ENCODE assay signal across 13 cellular contexts in the genomic region with DNA sequence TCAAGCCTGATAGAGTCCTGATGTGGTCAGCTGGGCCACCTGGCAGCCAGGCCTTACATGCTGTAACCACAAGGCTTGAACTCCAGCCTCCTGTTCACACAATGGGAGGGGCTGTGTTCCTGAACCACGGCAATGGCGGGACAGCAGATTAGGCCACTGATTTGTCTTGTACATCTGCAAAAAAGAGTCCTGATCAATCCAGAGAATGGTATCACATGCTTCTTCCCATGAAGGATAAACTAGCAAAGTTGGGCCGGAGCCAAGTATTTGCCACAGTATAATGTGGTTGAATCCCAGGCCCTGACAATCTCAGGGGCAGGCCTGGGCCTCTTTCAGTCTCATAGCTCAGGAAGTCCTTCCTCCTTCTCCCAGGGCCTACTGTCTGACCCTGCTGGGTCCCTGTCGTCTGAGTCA.
DNase-seq lines count a peak whose midpoint lies in the region; ATAC-seq and TF ChIP-seq lines count a peak whose summit lies in the region.
"Had no signal": no experiment of that assay in that cellular context is flagged by ENCODE, and none has a peak within 500 bp of the region (broad histone marks: within the 10 kb centered on the region; RNA-seq: fewer than 3 reads in every experiment).

No MANE protein-coding gene starts in this region.

- intact Hi-C loops in activated CD4-positive, alpha-beta T cell treated with anti-CD3 and anti-CD28 coated beads for 36 hours (cut with DNase I, micrococcal nuclease), result no loop called here
- intact Hi-C loops in transverse colon (cut with DNase I; ENCODE audit: low total_unique reads), result no loop called here

- no peaks in the 10 kb centered on the region for H3K36me3 Mint-ChIP-seq in activated CD4-positive, alpha-beta T cell treated with anti-CD3 and anti-CD28 coated beads for 36 hours (ENCODE audit: low read depth)
- H3K36me3 Mint-ChIP-seq: activated naive CD4-positive, alpha-beta T cell treated with anti-CD3 and anti-CD28 coated beads, Interleukin-2, amount 50 U/mL, for 24 hours; natural killer cell treated with Interleukin-12 subunit alpha and Interleukin-12 subunit beta and Interleukin-15 and Interleukin-18, amount 100 ng/mL, for 72 hours had no signal

- no peak for TF ChIP-seq CTCF in fibroblast of pulmonary artery (IDR thresholded peaks at IDR 0.05; ENCODE audit: low read length, missing control alignments)
- TF ChIP-seq CTCF in transverse colon (IDR thresholded peaks at IDR 0.05), result no peak

- H3K4me1 Mint-ChIP-seq in activated CD4-positive, alpha-beta T cell treated with anti-CD3 and anti-CD28 coated beads for 36 hours, result no peaks in the 10 kb centered on the region
- H3K4me1 Mint-ChIP-seq: activated CD4-positive, alpha-beta T cell treated with anti-CD3 and anti-CD28 coated beads, Interleukin-2, amount 10 ng/mL, durations not matched to agents 24 days and 14 days; activated naive CD4-positive, alpha-beta T cell treated with anti-CD3 and anti-CD28 coated beads, Interleukin-2, amount 50 U/mL, for 24 hours had no signal

- no peaks in the 10 kb centered on the region for H3K9me3 ChIP-seq in transverse colon

- DNase-seq in activated CD4-positive, alpha-beta T cell treated with anti-CD3 and anti-CD28 coated beads for 36 hours, result peak; percentile 2
- DNase-seq in activated CD4-positive, alpha-beta T cell treated with anti-CD3 and anti-CD28 coated beads for 1 hour, result no peak
- peak; percentile 10 for DNase-seq in SK-N-DZ (ENCODE audit: low spot score)
- peak; percentile 25 for DNase-seq in fibroblast of pulmonary artery (ENCODE audit: low read depth)
- no peak for DNase-seq in transverse colon
- no peak for DNase-seq in activated CD4-positive, alpha-beta T cell treated with anti-CD3 and anti-CD28 coated beads, Interleukin-2, amount 50 U/mL, for 1 hour
- DNase-seq: activated CD4-positive, alpha-beta T cell treated with anti-CD3 and anti-CD28 coated beads, Interleukin-2, amount 10 ng/mL, durations not matched to agents 24 days and 14 days; KBM-7; NCI-H510A had no signal

- peaks cover 2% of the 10 kb centered on the region for H3K9me3 Mint-ChIP-seq in activated CD4-positive, alpha-beta T cell treated with anti-CD3 and anti-CD28 coated beads for 36 hours (ENCODE audit: low read depth)
- H3K9me3 Mint-ChIP-seq: activated CD4-positive, alpha-beta T cell treated with anti-CD3 and anti-CD28 coated beads, Interleukin-2, amount 10 ng/mL, durations not matched to agents 24 days and 14 days; activated naive CD4-positive, alpha-beta T cell treated with anti-CD3 and anti-CD28 coated beads, Interleukin-2, amount 50 U/mL, for 24 hours had no signal

- H3K4me3 ChIP-seq in fibroblast of pulmonary artery (replicated peaks; ENCODE audit: low read depth, low read length), result no peak overlapping the region
- no peak overlapping the region for H3K4me3 ChIP-seq in transverse colon

- in situ Hi-C loops in transverse colon (cut with MboI; ENCODE audit: low pct_ligation_motif_present in 1 of 4, low pct_unique_long_range_greater_than_20kb in 1 of 4, low sequenced_read_pairs in 3 of 4), result no loop called here

- WGBS in transverse colon (ENCODE audit: low coverage in 1 of 2), 2 donors, result 63% methylated on average over 4 of the region's 4 CpGs; no CpG with 5 or more reads in 1 of the 2 donors

- H3K27me3 ChIP-seq in transverse colon, result no peaks in the 10 kb centered on the region

- no peak overlapping the region for H3K27ac Mint-ChIP-seq in activated CD4-positive, alpha-beta T cell treated with anti-CD3 and anti-CD28 coated beads for 36 hours
- H3K27ac Mint-ChIP-seq: activated CD4-positive, alpha-beta T cell treated with anti-CD3 and anti-CD28 coated beads, Interleukin-2, amount 10 ng/mL, durations not matched to agents 24 days and 14 days; activated naive CD4-positive, alpha-beta T cell treated with anti-CD3 and anti-CD28 coated beads, Interleukin-2, amount 50 U/mL, for 24 hours; natural killer cell treated with Interleukin-12 subunit alpha and Interleukin-12 subunit beta and Interleukin-15 and Interleukin-18, amount 100 ng/mL, for 72 hours had no signal

- no peak overlapping the region for H3K4me3 Mint-ChIP-seq in activated CD4-positive, alpha-beta T cell treated with anti-CD3 and anti-CD28 coated beads for 36 hours
- H3K4me3 Mint-ChIP-seq: activated CD4-positive, alpha-beta T cell treated with anti-CD3 and anti-CD28 coated beads, Interleukin-2, amount 10 ng/mL, durations not matched to agents 24 days and 14 days; activated naive CD4-positive, alpha-beta T cell treated with anti-CD3 and anti-CD28 coated beads, Interleukin-2, amount 50 U/mL, for 24 hours; natural killer cell treated with Interleukin-12 subunit alpha and Interleukin-12 subunit beta and Interleukin-15 and Interleukin-18, amount 100 ng/mL, for 72 hours had no signal

- TF ChIP-seq EP300 in transverse colon (IDR thresholded peaks at IDR 0.05; ENCODE audit: low read depth), result no peak

- H3K36me3 ChIP-seq in transverse colon, result no peaks in the 10 kb centered on the region

- no peak for TF ChIP-seq POLR2A in transverse colon (IDR thresholded peaks at IDR 0.05)

- POLR2A ChIA-PET in activated CD4-positive, alpha-beta T cell treated with anti-CD3 and anti-CD28 coated beads for 36 hours (lab: Charles Lee), result no interaction called here

- no peaks in the 10 kb centered on the region for H3K27me3 Mint-ChIP-seq in activated CD4-positive, alpha-beta T cell treated with anti-CD3 and anti-CD28 coated beads for 36 hours
- H3K27me3 Mint-ChIP-seq: activated CD4-positive, alpha-beta T cell treated with anti-CD3 and anti-CD28 coated beads, Interleukin-2, amount 10 ng/mL, durations not matched to agents 24 days and 14 days; activated naive CD4-positive, alpha-beta T cell treated with anti-CD3 and anti-CD28 coated beads, Interleukin-2, amount 50 U/mL, for 24 hours; natural killer cell treated with Interleukin-12 subunit alpha and Interleukin-12 subunit beta and Interleukin-15 and Interleukin-18, amount 100 ng/mL, for 72 hours had no signal

- H3K4me1 ChIP-seq in transverse colon, result no peaks in the 10 kb centered on the region

- CTCF ChIA-PET in activated CD4-positive, alpha-beta T cell treated with anti-CD3 and anti-CD28 coated beads for 36 hours (lab: Charles Lee), result no interaction called here

- no peak for ATAC-seq in activated CD4-positive, alpha-beta T cell treated with anti-CD3 and anti-CD28 coated beads for 36 hours
- no peak for ATAC-seq in HG02763 (IDR thresholded peaks at IDR 0.05; ENCODE audit: unreplicated experiment)
- no peak for ATAC-seq in HG03108 (IDR thresholded peaks at IDR 0.05; ENCODE audit: unreplicated experiment)
- ATAC-seq: natural killer cell treated with Interleukin-12 subunit alpha and Interleukin-12 subunit beta and Interleukin-15 and Interleukin-18, amount 100 ng/mL, for 72 hours had no signal

- no peak overlapping the region for H3K27ac ChIP-seq in transverse colon

Comparison
In these comparisons a context has a peak if more than half of its experiments do, and no peak if none do; other contexts are left out.
1. DNase-seq: peak in activated CD4-positive, alpha-beta T cell treated with anti-CD3 and anti-CD28 coated beads for 36 hours (single experiment), SK-N-DZ (single experiment) and fibroblast of pulmonary artery (single experiment); none in activated CD4-positive, alpha-beta T cell treated with anti-CD3 and anti-CD28 coated beads for 1 hour (single experiment), transverse colon (single experiment) and activated CD4-positive, alpha-beta T cell treated with anti-CD3 and anti-CD28 coated beads, Interleukin-2, amount 50 U/mL, for 1 hour (single experiment).